ENCODE assay signal across 8 cellular contexts in genomic region chrX:134761788-134762187, GRCh38.
A peak's percentile ranks its signal among the peaks of the same experiment; 100 is the strongest.
DNase-seq lines count a peak whose midpoint lies in the region; ATAC-seq and TF ChIP-seq lines count a peak whose summit lies in the region.

No MANE protein-coding gene starts in this region.

- POLR2A ChIA-PET in RWPE1 (lab: Yijun Ruan, JAX; ENCODE audit: low non-redundant PET): no interaction called here

- no peak overlapping the region for H3K27ac ChIP-seq in RWPE1
- no peak overlapping the region for H3K27ac ChIP-seq in effector memory CD4-positive, alpha-beta T cell (ENCODE audit: insufficient read depth, low read length, poor library complexity, severe bottlenecking)

- TF ChIP-seq CTCF in GM20000 (IDR thresholded peaks at IDR 0.05; ENCODE audit: extremely low read depth, missing control alignments) (peak; percentile 31), RWPE1 (conservative IDR thresholded peaks at IDR 0.05; ENCODE audit: low read depth) (0 out of 2 replicates have a peak, but pooled peaks have one; percentile 14)

- CTCF ChIA-PET in RWPE1 (lab: Yijun Ruan, JAX): no interaction called here

- H3K9me3 ChIP-seq in effector memory CD4-positive, alpha-beta T cell (ENCODE audit: control insufficient read depth, low read length): no peaks in the 10 kb centered on the region

- H3K4me1 ChIP-seq in effector memory CD4-positive, alpha-beta T cell (ENCODE audit: control insufficient read depth, insufficient read depth, low read length, poor library complexity, severe bottlenecking): no peaks in the 10 kb centered on the region

- H3K4me3 ChIP-seq in effector memory CD4-positive, alpha-beta T cell (ENCODE audit: insufficient read depth, low read depth, low read length, poor library complexity, severe bottlenecking): no peak overlapping the region

- H3K27me3 ChIP-seq in effector memory CD4-positive, alpha-beta T cell (replicated peaks; ENCODE audit: control insufficient read depth, insufficient read depth, low read length, poor library complexity, severe bottlenecking): no peaks in the 10 kb centered on the region

- DNase-seq in D341Med (ENCODE audit: low spot score): peak; percentile 21
- peak; percentile 4 for DNase-seq in GM20000 (ENCODE audit: low spot score)
- DNase-seq in RWPE1 (ENCODE audit: low spot score): no peak
- DNase-seq in iPS-NIHi7 (ENCODE audit: extremely low spot score): peak; percentile 16
- DNase-seq in effector memory CD4-positive, alpha-beta T cell: no peak
- no peak for DNase-seq in hepatic stellate cell (ENCODE audit: low spot score)
- DNase-seq in cerebellar cortex (ENCODE audit: low spot score): no peak

- no peaks in the 10 kb centered on the region for H3K36me3 ChIP-seq in effector memory CD4-positive, alpha-beta T cell (ENCODE audit: control insufficient read depth, insufficient read depth, low read length)

- ATAC-seq in GM18519 (IDR thresholded peaks at IDR 0.05; ENCODE audit: low FRiP score, unreplicated experiment): no peak

Comparison
In these comparisons a context has a peak if more than half of its experiments do, and no peak if none do; other contexts are left out.
1. DNase-seq: peak in D341Med (single experiment), GM20000 (single experiment) and iPS-NIHi7 (single experiment); none in RWPE1 (single experiment), effector memory CD4-positive, alpha-beta T cell (0 of 3), hepatic stellate cell (single experiment) and cerebellar cortex (single experiment).